ENCODE assay signal across 11 cellular contexts in genomic region chr19:12984143-12984627, GRCh38. TPM values are rescaled to one million over a fixed set of nuclear protein-coding genes. Genes with fewer than 3 reads are reported as not detected.
A peak's percentile ranks its signal among the peaks of the same experiment; 100 is the strongest.
DNase-seq lines count a peak whose midpoint lies in the region; ATAC-seq and TF ChIP-seq lines count a peak whose summit lies in the region.
"Had no signal": no experiment of that assay in that cellular context is flagged by ENCODE, and none has a peak within 500 bp of the region (broad histone marks: within the 10 kb centered on the region; RNA-seq: fewer than 3 reads in every experiment).

No MANE protein-coding gene starts in this region.

- no peaks in the 10 kb centered on the region for H3K79me2 ChIP-seq in PC-9 (ENCODE audit: low read depth)

- BruUV-seq in PC-9 (replicated peaks; lab: Mats Ljungman, UMichigan) = no TSS peak

- H3K9me3 ChIP-seq in PC-9 (ENCODE audit: insufficient read depth, low read depth) = no peaks in the 10 kb centered on the region
- H3K9me3 ChIP-seq: esophagus squamous epithelium had no signal

- no peak for ATAC-seq in HG02759 (IDR thresholded peaks at IDR 0.05; ENCODE audit: unreplicated experiment)

- H3K9me2 ChIP-seq in PC-9 (ENCODE audit: insufficient read depth) = no peaks in the 10 kb centered on the region

- H3K4me1 ChIP-seq in PC-9 (replicated peaks; ENCODE audit: insufficient read depth) = peaks cover 15% of the 10 kb centered on the region

- no peak for TF ChIP-seq POLR2A in erythroblast (IDR thresholded peaks at IDR 0.05; ENCODE audit: low read length)

- POLR2A ChIA-PET in PC-9 (lab: Charles Lee; ENCODE audit: unreplicated experiment) = no interaction called here

- H2AFZ ChIP-seq in PC-9 = no peak overlapping the region

- H3K4me2 ChIP-seq in PC-9 = peak overlapping the region; percentile 55

- no peak overlapping the region for H3K4me3 ChIP-seq in PC-9

- peak overlapping the region; percentile 36; the same call in 1 of the 2 replicates for H3K27ac ChIP-seq in C4-2B
- no peak overlapping the region for H3K27ac ChIP-seq in PC-9
- H3K27ac ChIP-seq: HL-60 had no signal

- intact Hi-C loops in PC-9 (cut with micrococcal nuclease; ENCODE audit: unreplicated experiment) = loop anchor here (2.0 kb wide), 1 partner anchor 111 kb away; no protein-coding TSS in a partner anchor

- no peak for DNase-seq in PC-9
- DNase-seq in erythroblast (lab: John Stamatoyannopoulos, UW) = peak; percentile 51 to 66
- peak; percentile 25 for DNase-seq in retina
- no peak for DNase-seq in stimulated activated naive CD4-positive, alpha-beta T cell (lab: John Stamatoyannopoulos, UW)
- no peak for DNase-seq in DMS114 treated with DMSO at 0.1 percent for 48 hours (lab: John Stamatoyannopoulos, UW; ENCODE audit: unreplicated experiment)
- no peak for DNase-seq in stimulated activated CD4-positive, alpha-beta T cell treated with anti-CD3 and anti-CD28 coated beads, Interleukin-2, amount 100 ng/mL, for 48 hours
- DNase-seq: esophagus squamous epithelium had no signal

- no peaks in the 10 kb centered on the region for H3K36me3 ChIP-seq in PC-9 (ENCODE audit: low read depth)
- H3K36me3 ChIP-seq: esophagus squamous epithelium had no signal

- CTCF ChIA-PET in PC-9 (lab: Charles Lee) = interaction anchor here (0.7 to 1.9 kb wide), 5 partner anchors 71 to 1916 kb away, joined by 3 to 12 read pairs (median 4); no protein-coding TSS in a partner anchor

- H3F3A ChIP-seq in PC-9 (ENCODE audit: insufficient read depth, low read depth) = peaks cover 22% of the 10 kb centered on the region; the same call in 1 of the 2 replicates

- peaks cover 19% of the 10 kb centered on the region for H3K27me3 ChIP-seq in PC-9 (ENCODE audit: insufficient read depth, low read depth)
- H3K27me3 ChIP-seq: esophagus squamous epithelium had no signal

- no peaks in the 10 kb centered on the region for H4K20me1 ChIP-seq in PC-9 (ENCODE audit: insufficient read depth)

- TF ChIP-seq CTCF in C4-2B (conservative IDR thresholded peaks at IDR 0.05) = no peak
- TF ChIP-seq CTCF in PC-9 (conservative IDR thresholded peaks at IDR 0.05) = no peak

RNA-seq across cellular contexts. Expression of gene NFIX, which starts 11.1 kb away (rescaled TPM):
- 19.7 and 24.2 TPM in 2 replicates for total RNA-seq in PC-9 (2021)

RNA-seq across cellular contexts. Expression of gene DAND5, which starts 14.8 kb away (rescaled TPM):
- total RNA-seq in PC-9 (2021) = 0.20 and 0.28 TPM in 2 replicates
- total RNA-seq: activated T-cell treated with anti-CD3 and anti-CD28 coated beads, Interleukin-2, amount 50 U/mL, for 4 hours; esophagus squamous epithelium had no signal

RNA-seq across cellular contexts. Expression of gene GADD45GIP1, which starts 27.2 kb away (rescaled TPM):
- total RNA-seq in PC-9 (2021) = 29.1 and 32.5 TPM in 2 replicates

RNA-seq across cellular contexts. Expression of gene RAD23A, which starts 38.5 kb away (rescaled TPM):
- 186 and 187 TPM in 2 replicates for total RNA-seq in PC-9 (2021)

RNA-seq across cellular contexts. Expression of gene CALR, which starts 45.8 kb away (rescaled TPM):
- total RNA-seq in PC-9 (2021) = 606 and 727 TPM in 2 replicates

Comparison
In these comparisons a context has a peak if more than half of its experiments do, and no peak if none do; other contexts are left out.
1. DNase-seq: peak in erythroblast (2 of 2) and retina (single experiment); none in PC-9 (0 of 2), stimulated activated naive CD4-positive, alpha-beta T cell (0 of 6), DMS114 treated with DMSO at 0.1 percent for 48 hours (single experiment) and stimulated activated CD4-positive, alpha-beta T cell treated with anti-CD3 and anti-CD28 coated beads, Interleukin-2, amount 100 ng/mL, for 48 hours (0 of 2).